ENCODE assay signal across 8 cellular contexts in the genomic region with DNA sequence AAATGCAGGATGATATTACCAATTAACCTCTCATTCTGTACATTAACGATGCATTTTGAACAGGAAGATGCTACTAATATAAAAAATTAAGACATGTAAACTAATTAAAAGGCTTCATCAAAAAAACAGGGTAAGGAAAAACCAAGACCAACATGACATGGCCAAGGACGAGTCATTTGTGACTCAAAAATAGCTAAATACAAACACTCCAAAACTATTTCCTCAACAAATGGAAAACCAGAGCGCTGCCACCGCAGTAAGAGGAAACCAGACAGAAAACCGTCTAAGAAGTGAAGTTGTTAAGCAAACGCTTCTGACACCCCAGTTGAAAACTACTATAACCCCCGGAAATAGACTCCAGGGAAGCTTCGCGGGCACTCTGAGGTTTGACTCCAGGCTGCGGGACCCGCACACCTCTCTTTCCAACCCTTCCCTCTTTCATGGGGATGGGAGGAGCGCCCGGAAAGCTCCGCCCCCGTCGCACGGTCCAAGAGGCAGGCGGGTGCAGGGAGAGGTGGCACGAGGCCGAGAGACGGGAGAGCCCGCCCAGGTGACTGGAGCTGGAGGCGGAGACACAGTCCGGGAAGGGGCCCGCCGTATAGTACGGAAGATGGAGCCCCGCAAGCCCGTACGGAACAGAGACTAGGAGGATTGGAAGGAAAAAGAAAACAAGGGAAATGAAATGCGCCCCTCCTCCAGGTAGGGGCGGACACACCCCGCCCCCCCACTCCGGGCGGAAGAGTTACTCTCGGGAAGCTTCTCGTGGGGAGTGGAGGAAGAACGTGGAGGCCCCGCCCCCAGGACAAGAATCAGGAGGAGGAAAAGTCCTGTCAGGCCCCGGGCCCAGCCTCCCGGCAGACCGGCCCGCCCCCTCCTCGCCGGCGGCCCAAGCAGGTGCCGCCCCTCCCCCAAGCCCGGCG. TPM values are rescaled to one million over a fixed set of nuclear protein-coding genes. Genes with fewer than 3 reads are reported as not detected.
DNase-seq lines count a peak whose midpoint lies in the region; ATAC-seq and TF ChIP-seq lines count a peak whose summit lies in the region.

No MANE protein-coding gene starts in this region.

- H3K27ac Mint-ChIP-seq in activated B cell treated with CpG ODN at 0.5 μM for 24 hours, result peak overlapping the region; percentile 95

- intact Hi-C loops in activated B cell treated with CpG ODN at 0.5 μM for 24 hours (cut with micrococcal nuclease), result loop anchor here (1.0 kb wide), 1 partner anchor 1140 kb away; a partner anchor contains a TSS

- CTCF ChIA-PET in activated B cell treated with CpG ODN at 0.5 μM for 24 hours (lab: Charles Lee), result interaction anchor here (0.6 to 6.1 kb wide), 10 partner anchors 110 to 883 kb away, joined by 3 to 114 read pairs (median 4); a partner anchor contains a TSS

- in situ Hi-C loops in ACHN (cut with HindIII; ENCODE audit: low pct_ligation_motif_present, low pct_unique_long_range_greater_than_20kb, low sequenced_read_pairs), result no loop called here

- peak; percentile 90 for DNase-seq in ACHN
- peak; percentile 70 for DNase-seq in NCI-H2196 treated with DMSO at 0.1 percent for 48 hours (lab: John Stamatoyannopoulos, UW; ENCODE audit: unreplicated experiment)
- DNase-seq in activated B cell treated with CpG ODN at 0.5 μM for 24 hours, result peak; percentile 77
- DNase-seq in caudate nucleus (lab: John Stamatoyannopoulos, UW), result peak in 60 of 61 donors; percentile 33 to 95 (median 82)
- DNase-seq in inferior parietal cortex (ENCODE audit: extremely low spot score), result peak; percentile 73
- DNase-seq in smooth muscle cell of the brain vasculature (ENCODE audit: low read depth, low spot score), result peak; percentile 83

- peaks cover 22% of the 10 kb centered on the region for H3K4me1 Mint-ChIP-seq in activated B cell treated with CpG ODN at 0.5 μM for 24 hours

- TF ChIP-seq CTCF in activated B cell treated with CpG ODN at 0.5 μM for 24 hours (IDR thresholded peaks at IDR 0.05), result no peak

- H3K4me3 Mint-ChIP-seq in activated B cell treated with CpG ODN at 0.5 μM for 24 hours, result peak overlapping the region; percentile 89

- ATAC-seq in GM18870 (IDR thresholded peaks at IDR 0.05; ENCODE audit: unreplicated experiment) (peak; percentile 43), HG03139 (IDR thresholded peaks at IDR 0.05; ENCODE audit: unreplicated experiment) (peak; percentile 49), activated B cell treated with CpG ODN at 0.5 μM for 24 hours (ENCODE audit: low read depth) (peak; percentile 40)

- peak overlapping the region; percentile 94 for H3K27ac ChIP-seq in caudate nucleus (ENCODE audit: low read depth, low read length)

- no peaks in the 10 kb centered on the region for H3K9me3 Mint-ChIP-seq in activated B cell treated with CpG ODN at 0.5 μM for 24 hours

- POLR2A ChIA-PET in activated B cell treated with CpG ODN at 0.5 μM for 24 hours (lab: Charles Lee), result interaction anchor here (0.6 to 5.4 kb wide), 20 partner anchors 10 to 1162 kb away, joined by 3 to 94 read pairs (median 8); a partner anchor contains a TSS

- H3K36me3 Mint-ChIP-seq in activated B cell treated with CpG ODN at 0.5 μM for 24 hours (ENCODE audit: low read depth), result peaks cover 11% of the 10 kb centered on the region

- no peaks in the 10 kb centered on the region for H3K27me3 Mint-ChIP-seq in activated B cell treated with CpG ODN at 0.5 μM for 24 hours

RNA-seq across cellular contexts. Expression of a gene that starts 0.7 kb away (rescaled TPM):
- 33.1 and 37.4 TPM in 2 replicates for total RNA-seq in activated B cell treated with CpG ODN at 0.5 μM for 24 hours

RNA-seq across cellular contexts. Expression of a gene that starts 39.4 kb away (rescaled TPM):
- 34.3 and 39.3 TPM in 2 replicates for total RNA-seq in activated B cell treated with CpG ODN at 0.5 μM for 24 hours

Comparison
In these comparisons a context has a peak if more than half of its experiments do, and no peak if none do; other contexts are left out.
1. Peak in every context shown above with its lines: DNase-seq, ATAC-seq and H3K27ac ChIP-seq.